In the genomic region with DNA sequence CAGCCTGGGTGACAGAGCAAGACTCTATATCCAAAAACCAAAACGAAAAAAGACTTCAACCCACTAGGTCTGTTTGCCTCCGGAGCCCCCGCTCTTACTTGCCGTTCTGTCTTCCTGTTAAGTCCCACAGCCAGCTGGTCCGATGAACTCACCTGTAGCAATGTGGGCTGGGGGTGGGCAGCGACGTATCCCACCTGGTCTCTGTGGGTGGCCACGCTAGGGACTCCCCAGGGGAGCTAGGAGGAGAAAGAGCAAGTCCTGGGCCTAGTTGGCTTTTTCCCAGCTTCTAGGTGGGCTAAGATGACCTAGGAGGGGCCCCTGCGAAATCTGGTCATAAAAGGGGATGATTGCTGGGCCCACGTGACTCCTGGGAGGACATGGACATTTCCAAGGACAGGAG, we compare ENCODE assay signal across 18 cellular contexts.
A peak's percentile ranks its signal among the peaks of the same experiment; 100 is the strongest.
DNase-seq lines count a peak whose midpoint lies in the region; ATAC-seq and TF ChIP-seq lines count a peak whose summit lies in the region.
"Had no signal": no experiment of that assay in that cellular context is flagged by ENCODE, and none has a peak within 500 bp of the region (broad histone marks: within the 10 kb centered on the region; RNA-seq: fewer than 3 reads in every experiment).

No MANE protein-coding gene starts in this region.

- peak overlapping the region; percentile 30 for H3K27ac Mint-ChIP-seq in activated naive CD4-positive, alpha-beta T cell treated with anti-CD3 and anti-CD28 coated beads, Interleukin-2, amount 50 U/mL, for 24 hours
- H3K27ac Mint-ChIP-seq in activated naive CD4-positive, alpha-beta T cell treated with anti-CD3 and anti-CD28 coated beads for 36 hours = no peak overlapping the region
- H3K27ac Mint-ChIP-seq in stimulated activated naive B cell treated with anti-CD40 and anti-IgM and Interleukin-4, amounts not matched to agents 10 μg/mL and 1 μg/mL and 100 μg/mL, for 72 hours = peak overlapping the region; percentile 32
- H3K27ac Mint-ChIP-seq: CD4-positive, alpha-beta T cell; GM23338 had no signal

- H3K27me3 Mint-ChIP-seq in activated naive CD4-positive, alpha-beta T cell treated with anti-CD3 and anti-CD28 coated beads, Interleukin-2, amount 50 U/mL, for 24 hours = peaks cover 9% of the 10 kb centered on the region
- H3K27me3 Mint-ChIP-seq in activated naive CD4-positive, alpha-beta T cell treated with anti-CD3 and anti-CD28 coated beads for 36 hours (ENCODE audit: low read depth) = peaks cover 9% of the 10 kb centered on the region
- peaks cover 15 to 16% of the 10 kb centered on the region in 2 donors for H3K27me3 Mint-ChIP-seq in stimulated activated naive B cell treated with anti-CD40 and anti-IgM and Interleukin-4, amounts not matched to agents 10 μg/mL and 1 μg/mL and 100 μg/mL, for 72 hours

- no peak for TF ChIP-seq POLR2A in esophagus squamous epithelium (IDR thresholded peaks at IDR 0.05)

- no peak overlapping the region for H3K4me3 ChIP-seq in esophagus squamous epithelium
- H3K4me3 ChIP-seq: A549, GM23338 had no signal

- no peak overlapping the region for H3K27ac ChIP-seq in esophagus squamous epithelium
- H3K27ac ChIP-seq: 22Rv1, A549, C4-2B had no signal

- DNase-seq in activated naive CD4-positive, alpha-beta T cell treated with anti-CD3 and anti-CD28 coated beads for 36 hours = no peak
- peak; percentile 81 for DNase-seq in mesenteric fat pad (ENCODE audit: low spot score)
- DNase-seq in stimulated activated naive B cell treated with anti-CD40 and anti-IgM and Interleukin-4, amounts not matched to agents 10 μg/mL and 1 μg/mL and 100 μg/mL, for 72 hours = no peak
- DNase-seq in esophagus squamous epithelium (lab: John Stamatoyannopoulos, UW) = no peak
- no peak for DNase-seq in NCI-H1417 (lab: John Stamatoyannopoulos, UW)
- DNase-seq in NAMALWA (ENCODE audit: low spot score) = no peak
- DNase-seq: AML-193; CD4-positive, alpha-beta T cell; DMS153; DMS79; GDM1; IMR-90 had no signal

- no peak overlapping the region for H3K4me3 Mint-ChIP-seq in activated naive CD4-positive, alpha-beta T cell treated with anti-CD3 and anti-CD28 coated beads, Interleukin-2, amount 50 U/mL, for 24 hours
- H3K4me3 Mint-ChIP-seq in activated naive CD4-positive, alpha-beta T cell treated with anti-CD3 and anti-CD28 coated beads for 36 hours = no peak overlapping the region
- H3K4me3 Mint-ChIP-seq in stimulated activated naive B cell treated with anti-CD40 and anti-IgM and Interleukin-4, amounts not matched to agents 10 μg/mL and 1 μg/mL and 100 μg/mL, for 72 hours = no peak overlapping the region
- H3K4me3 Mint-ChIP-seq: CD4-positive, alpha-beta T cell; GM23338 had no signal

- ATAC-seq in stimulated activated naive B cell treated with anti-CD40 and anti-IgM and Interleukin-4, amounts not matched to agents 10 μg/mL and 1 μg/mL and 100 μg/mL, for 72 hours (replicated peaks) = no peak
- ATAC-seq: A549, GM23338, HCT116 had no signal

- H3K9me3 Mint-ChIP-seq in activated naive CD4-positive, alpha-beta T cell treated with anti-CD3 and anti-CD28 coated beads, Interleukin-2, amount 50 U/mL, for 24 hours = no peaks in the 10 kb centered on the region
- H3K9me3 Mint-ChIP-seq in activated naive CD4-positive, alpha-beta T cell treated with anti-CD3 and anti-CD28 coated beads for 36 hours = no peaks in the 10 kb centered on the region
- no peaks in the 10 kb centered on the region for H3K9me3 Mint-ChIP-seq in stimulated activated naive B cell treated with anti-CD40 and anti-IgM and Interleukin-4, amounts not matched to agents 10 μg/mL and 1 μg/mL and 100 μg/mL, for 72 hours
- H3K9me3 Mint-ChIP-seq: CD4-positive, alpha-beta T cell; GM23338 had no signal

- H3K36me3 ChIP-seq in esophagus squamous epithelium = no peaks in the 10 kb centered on the region

- H3K36me3 Mint-ChIP-seq in activated naive CD4-positive, alpha-beta T cell treated with anti-CD3 and anti-CD28 coated beads, Interleukin-2, amount 50 U/mL, for 24 hours = no peaks in the 10 kb centered on the region
- no peaks in the 10 kb centered on the region for H3K36me3 Mint-ChIP-seq in activated naive CD4-positive, alpha-beta T cell treated with anti-CD3 and anti-CD28 coated beads for 36 hours (ENCODE audit: low read depth)
- H3K36me3 Mint-ChIP-seq in stimulated activated naive B cell treated with anti-CD40 and anti-IgM and Interleukin-4, amounts not matched to agents 10 μg/mL and 1 μg/mL and 100 μg/mL, for 72 hours = no peaks in the 10 kb centered on the region

- no peaks in the 10 kb centered on the region for H3K9me3 ChIP-seq in esophagus squamous epithelium
- H3K9me3 ChIP-seq: A549 had no signal

- TF ChIP-seq CTCF in esophagus squamous epithelium (IDR thresholded peaks at IDR 0.05) = no peak

- no peaks in the 10 kb centered on the region for H3K4me1 Mint-ChIP-seq in activated naive CD4-positive, alpha-beta T cell treated with anti-CD3 and anti-CD28 coated beads, Interleukin-2, amount 50 U/mL, for 24 hours
- no peaks in the 10 kb centered on the region for H3K4me1 Mint-ChIP-seq in activated naive CD4-positive, alpha-beta T cell treated with anti-CD3 and anti-CD28 coated beads for 36 hours (ENCODE audit: low read depth)
- peaks cover 4 to 6% of the 10 kb centered on the region in 2 donors for H3K4me1 Mint-ChIP-seq in stimulated activated naive B cell treated with anti-CD40 and anti-IgM and Interleukin-4, amounts not matched to agents 10 μg/mL and 1 μg/mL and 100 μg/mL, for 72 hours

- CTCF ChIA-PET in activated naive CD4-positive, alpha-beta T cell treated with anti-CD3 and anti-CD28 coated beads for 36 hours (lab: Charles Lee) = no interaction called here

- WGBS in esophagus squamous epithelium, 2 donors = 75 to 88% methylated on average over 6 to 10 of the region's 10 CpGs

- no peaks in the 10 kb centered on the region for H3K4me1 ChIP-seq in esophagus squamous epithelium
- H3K4me1 ChIP-seq: A549 had no signal

- peaks cover 0 to 34% (median 0%) of the 10 kb centered on the region in 4 donors for H3K27me3 ChIP-seq in esophagus squamous epithelium

- intact Hi-C loops in activated naive CD4-positive, alpha-beta T cell treated with anti-CD3 and anti-CD28 coated beads for 36 hours (cut with micrococcal nuclease) = no loop called here
- intact Hi-C loops in esophagus squamous epithelium (cut with DNase I) = no loop called here
